ENCODE assay signal across 14 cellular contexts in the genomic region with DNA sequence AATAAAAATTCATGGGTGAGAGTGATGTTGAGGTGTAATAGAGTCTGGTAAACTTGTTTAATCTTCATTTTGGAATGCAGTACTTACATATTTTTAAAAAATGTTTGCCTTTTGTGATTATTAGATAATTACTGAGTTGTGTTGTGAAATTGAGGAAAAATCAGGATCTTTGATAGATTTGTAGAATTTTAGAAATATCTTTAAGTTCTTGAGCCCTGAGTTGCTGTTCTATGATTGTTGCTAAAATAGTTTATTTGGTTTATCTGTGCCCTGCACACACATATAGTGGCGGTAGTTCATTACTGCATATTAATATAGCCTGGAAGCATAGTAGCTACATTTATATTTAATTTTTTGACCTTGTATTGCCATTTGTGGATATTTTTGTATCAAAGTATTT. TPM values are rescaled to one million over a fixed set of nuclear protein-coding genes. Genes with fewer than 3 reads are reported as not detected.
DNase-seq lines count a peak whose midpoint lies in the region; ATAC-seq and TF ChIP-seq lines count a peak whose summit lies in the region.
"Had no signal": no experiment of that assay in that cellular context is flagged by ENCODE, and none has a peak within 500 bp of the region (broad histone marks: within the 10 kb centered on the region; RNA-seq: fewer than 3 reads in every experiment).

No MANE protein-coding gene starts in this region.

- no peaks in the 10 kb centered on the region for H4K20me1 ChIP-seq in PC-3 (ENCODE audit: low read length)

- BruUV-seq in PC-3 (replicated peaks; lab: Mats Ljungman, UMichigan): no TSS peak

- no peaks in the 10 kb centered on the region for H3K9me3 ChIP-seq in right atrium auricular region
- H3K9me3 ChIP-seq in Peyer's patch: no peaks in the 10 kb centered on the region
- no peaks in the 10 kb centered on the region for H3K9me3 ChIP-seq in upper lobe of left lung
- H3K9me3 ChIP-seq in PC-3 (ENCODE audit: low read length): no peaks in the 10 kb centered on the region
- H3K9me3 ChIP-seq: BLaER1, neutrophil had no signal

- H3K4me2 ChIP-seq in PC-3 (ENCODE audit: low read length): no peak overlapping the region
- H3K4me2 ChIP-seq: BLaER1 had no signal

- H3K36me3 ChIP-seq in right atrium auricular region: no peaks in the 10 kb centered on the region
- no peaks in the 10 kb centered on the region for H3K36me3 ChIP-seq in brain microvascular endothelial cell (replicated peaks)
- H3K36me3 ChIP-seq in urinary bladder (ENCODE audit: insufficient read depth): no peaks in the 10 kb centered on the region
- H3K36me3 ChIP-seq in Peyer's patch: no peaks in the 10 kb centered on the region
- H3K36me3 ChIP-seq in upper lobe of left lung: peaks cover 0 to 3% (median 0%) of the 10 kb centered on the region in 4 donors
- no peaks in the 10 kb centered on the region for H3K36me3 ChIP-seq in PC-3 (ENCODE audit: low read depth, low read length)
- H3K36me3 ChIP-seq: BLaER1, neutrophil had no signal

- H3K4me3 Mint-ChIP-seq in nephron progenitor cell: peak overlapping the region; percentile 39
- H3K4me3 Mint-ChIP-seq: activated B cell treated with CpG ODN at 0.5 μM for 24 hours had no signal

- TF ChIP-seq CTCF in right atrium auricular region (IDR thresholded peaks at IDR 0.05) (no peak), brain microvascular endothelial cell (IDR thresholded peaks at IDR 0.05; ENCODE audit: low read depth, low read length, missing control alignments) (no peak), nephron progenitor cell (IDR thresholded peaks at IDR 0.05) (no peak), Peyer's patch (IDR thresholded peaks at IDR 0.05) (no peak), upper lobe of left lung (IDR thresholded peaks at IDR 0.05) (no peak), PC-3 (conservative IDR thresholded peaks at IDR 0.05; ENCODE audit: low read depth, low read length) (no peak)

- H3K4me3 ChIP-seq in right atrium auricular region (peak overlapping the region; percentile 41 to 48), brain microvascular endothelial cell (ENCODE audit: low read depth, low read length) (no peak overlapping the region), urinary bladder (ENCODE audit: low read depth, low read length) (peak overlapping the region; percentile 22), Peyer's patch (peak overlapping the region in 1 of 4 donors; percentile 48), upper lobe of left lung (peak overlapping the region in 2 of 4 donors; percentile 32 to 39), PC-3 (ENCODE audit: low read length) (no peak overlapping the region)
- H3K4me3 ChIP-seq: BLaER1 had no signal

- no peaks in the 10 kb centered on the region for H3F3A ChIP-seq in PC-3 (ENCODE audit: low read length, unreplicated experiment)

- CTCF ChIA-PET in PC-3 (lab: Charles Lee): no interaction called here

- in situ Hi-C loops in brain microvascular endothelial cell (cut with HindIII; ENCODE audit: low pct_ligation_motif_present, low sequenced_read_pairs): no loop called here

- intact Hi-C loops in Right ventricle myocardium inferior (cut with DNase I): loop anchor here (5.0 to 10.0 kb wide), 6 partner anchors 78 to 1530 kb away; no protein-coding TSS in a partner anchor
- intact Hi-C loops in PC-3 (cut with micrococcal nuclease): loop anchor here (5.0 to 10.0 kb wide), 2 partner anchors 68 to 420 kb away; no protein-coding TSS in a partner anchor

- no peak overlapping the region for H3K27ac Mint-ChIP-seq in nephron progenitor cell
- H3K27ac Mint-ChIP-seq: activated B cell treated with CpG ODN at 0.5 μM for 24 hours had no signal

- peaks cover 40% of the 10 kb centered on the region for H3K4me1 Mint-ChIP-seq in nephron progenitor cell

- TF ChIP-seq EP300 in upper lobe of left lung (IDR thresholded peaks at IDR 0.05): no peak

- H3K27me3 ChIP-seq in right atrium auricular region: no peaks in the 10 kb centered on the region
- H3K27me3 ChIP-seq in brain microvascular endothelial cell (replicated peaks): no peaks in the 10 kb centered on the region
- H3K27me3 ChIP-seq in Peyer's patch: no peaks in the 10 kb centered on the region
- no peaks in the 10 kb centered on the region for H3K27me3 ChIP-seq in upper lobe of left lung
- H3K27me3 ChIP-seq in PC-3 (ENCODE audit: low read length): no peaks in the 10 kb centered on the region
- H3K27me3 ChIP-seq: BLaER1, neutrophil had no signal

- POLR2A ChIA-PET in PC-3 (lab: Charles Lee; ENCODE audit: unreplicated experiment): no interaction called here

- DNase-seq in right atrium auricular region (ENCODE audit: low spot score): no peak
- DNase-seq in Right ventricle myocardium inferior (ENCODE audit: missing footprints): no peak
- no peak for DNase-seq in brain microvascular endothelial cell
- DNase-seq in nephron progenitor cell: no peak
- no peak for DNase-seq in Peyer's patch
- DNase-seq in upper lobe of left lung: no peak
- DNase-seq in PC-3: no peak
- DNase-seq: activated B cell treated with CpG ODN at 0.5 μM for 24 hours, amygdala, DMS79 treated with DMSO at 0.1 percent for 48 hours, NCI-H226 had no signal

- ATAC-seq in Right ventricle myocardium inferior: no peak
- ATAC-seq in upper lobe of left lung (ENCODE audit: low FRiP score in 2 of 2): no peak
- no peak for ATAC-seq in PC-3

- H3K9me2 ChIP-seq in PC-3 (replicated peaks; ENCODE audit: low read length): no peaks in the 10 kb centered on the region

- no peak overlapping the region for H2AFZ ChIP-seq in PC-3 (ENCODE audit: low read length)

- peak overlapping the region; percentile 77 to 82 for H3K27ac ChIP-seq in right atrium auricular region
- peak overlapping the region; percentile 23 for H3K27ac ChIP-seq in brain microvascular endothelial cell
- no peak overlapping the region for H3K27ac ChIP-seq in urinary bladder (ENCODE audit: low read depth)
- peak overlapping the region in 1 of 4 donors; percentile 73 for H3K27ac ChIP-seq in Peyer's patch
- peak overlapping the region in 2 of 4 donors; percentile 8 to 66 for H3K27ac ChIP-seq in upper lobe of left lung
- H3K27ac ChIP-seq in PC-3 (ENCODE audit: low read length): no peak overlapping the region
- H3K27ac ChIP-seq: BLaER1, neutrophil had no signal

- WGBS in urinary bladder: 48% methylated on average over 1 of the region's 1 CpG
- WGBS in upper lobe of left lung, 2 donors: 62 to 74% methylated on average over 1 of the region's 1 CpG

- peaks cover 0 to 46% of the 10 kb centered on the region in 2 donors for H3K4me1 ChIP-seq in right atrium auricular region
- no peaks in the 10 kb centered on the region for H3K4me1 ChIP-seq in urinary bladder (ENCODE audit: insufficient read depth)
- H3K4me1 ChIP-seq in Peyer's patch: peaks cover 0 to 44% (median 0%) of the 10 kb centered on the region in 4 donors
- H3K4me1 ChIP-seq in upper lobe of left lung: peaks cover 12 to 42% (median 25%) of the 10 kb centered on the region in 4 donors
- H3K4me1 ChIP-seq in PC-3 (ENCODE audit: insufficient read depth, low read length): no peaks in the 10 kb centered on the region

- peaks cover 28% of the 10 kb centered on the region for H3K79me2 ChIP-seq in PC-3 (ENCODE audit: low read length)

- TF ChIP-seq POLR2A in Peyer's patch (IDR thresholded peaks at IDR 0.05): no peak
- TF ChIP-seq POLR2A in upper lobe of left lung (IDR thresholded peaks at IDR 0.05): no peak

- peaks cover 3% of the 10 kb centered on the region for H3K36me3 Mint-ChIP-seq in nephron progenitor cell (ENCODE audit: low read depth)

- H3K9me3 Mint-ChIP-seq in nephron progenitor cell: no peaks in the 10 kb centered on the region
- H3K9me3 Mint-ChIP-seq: activated B cell treated with CpG ODN at 0.5 μM for 24 hours had no signal

- H3K9ac ChIP-seq in PC-3 (ENCODE audit: low read length): no peak overlapping the region
- H3K9ac ChIP-seq: BLaER1 had no signal

- no peaks in the 10 kb centered on the region for H3K27me3 Mint-ChIP-seq in nephron progenitor cell (ENCODE audit: low read depth, poor library complexity)
- H3K27me3 Mint-ChIP-seq: activated B cell treated with CpG ODN at 0.5 μM for 24 hours had no signal

RNA-seq across cellular contexts. Expression of a gene that starts 1.6 kb away (rescaled TPM):
- total RNA-seq in right atrium auricular region: 10 to 100 TPM; 27.9 to 51.7 TPM
- 93.9 TPM for total RNA-seq in Right ventricle myocardium inferior
- total RNA-seq in urinary bladder: 19.5 TPM
- 3.5 TPM for polyA plus RNA-seq in urinary bladder
- 1 to 10 TPM; 1.3 to 3.3 (median 2.6) TPM for total RNA-seq in Peyer's patch
- total RNA-seq in upper lobe of left lung: 1 to 10 TPM in 4 of 6 donors, under 1 TPM in 2; 0.44 to 3.3 (median 1.5) TPM
- not detected in 2 replicates for total RNA-seq in PC-3 (2014; rRNA removed)
- total RNA-seq: activated B cell treated with CpG ODN at 0.5 μM for 24 hours had no signal

Comparison
In these comparisons a context has a peak if more than half of its experiments do, and no peak if none do; other contexts are left out.
1. H3K27ac ChIP-seq: peak in right atrium auricular region (2 of 2) and brain microvascular endothelial cell (single experiment); none in urinary bladder (single experiment) and PC-3 (single experiment).
2. H3K4me3 ChIP-seq: peak in right atrium auricular region (2 of 2) and urinary bladder (single experiment); none in brain microvascular endothelial cell (single experiment) and PC-3 (single experiment).